Comparison of ENCODE assay signal across 8 cellular contexts in genomic region chr1:1599919-1600860, GRCh38. TPM values are rescaled to one million over a fixed set of nuclear protein-coding genes. Genes with fewer than 3 reads are reported as not detected.
DNase-seq lines count a peak whose midpoint lies in the region; ATAC-seq and TF ChIP-seq lines count a peak whose summit lies in the region.

Gene FNDC10, minus strand, starts transcription at chr1:1600135. Its CDS starts 120 bp downstream, at chr1:1600015.

- no TSS peak for BruUV-seq in MCF 10A (replicated peaks; lab: Mats Ljungman, UMichigan)

- peak; percentile 60 for DNase-seq in H9
- DNase-seq in MCF 10A (ENCODE audit: unreplicated experiment), result no peak
- peak; percentile 47 for DNase-seq in lower lobe of right lung
- DNase-seq in sciatic nerve (ENCODE audit: low spot score), result no peak

- H3K4me1 Mint-ChIP-seq in H9 (peaks cover 4 to 12% of the 10 kb centered on the region in 2 experiments), MCF 10A (ENCODE audit: insufficient read depth, unreplicated experiment) (no peaks in the 10 kb centered on the region)

- POLR2A ChIA-PET in MCF 10A (lab: Yijun Ruan, JAX), result no interaction called here

- TF ChIP-seq CTCF in H9 (conservative IDR thresholded peaks at IDR 0.05) (no peak), MCF 10A (IDR thresholded peaks at IDR 0.05; ENCODE audit: unreplicated experiment) (no peak), lower lobe of right lung (IDR thresholded peaks at IDR 0.05) (no peak)

- no peaks in the 10 kb centered on the region for H3K79me1 ChIP-seq in H9 (ENCODE audit: insufficient read depth, low read depth, low read length, poor library complexity, severe bottlenecking)

- no peak within 1 kb of the TSS for H2BK20ac ChIP-seq in H9 (ENCODE audit: low read depth, low read length, poor library complexity, severe bottlenecking)

- no peak within 1 kb of the TSS for H4K5ac ChIP-seq in H9 (ENCODE audit: insufficient read length, low read depth, low read length)

- peak within 1 kb of the TSS; percentile 65 to 83 for H3K4me3 Mint-ChIP-seq in H9
- peak within 1 kb of the TSS; percentile 63 for H3K4me3 Mint-ChIP-seq in MCF 10A (ENCODE audit: unreplicated experiment)

- no peaks in the 10 kb centered on the region for H3K9me3 ChIP-seq in H9 (ENCODE audit: control insufficient read depth, low read depth, low read length)
- H3K9me3 ChIP-seq in lower lobe of right lung, result no peaks in the 10 kb centered on the region

- H3K9ac ChIP-seq in H9 (ENCODE audit: extremely low read depth, insufficient read length, low read length), result no peak within 1 kb of the TSS

- CTCF ChIA-PET in MCF 10A (lab: Yijun Ruan, JAX), result no interaction called here

- peaks cover 8% of the 10 kb centered on the region for H3K23me2 ChIP-seq in H9 (ENCODE audit: insufficient read length, low read depth, low read length, poor library complexity, severe bottlenecking)

- H3K4me2 ChIP-seq in H9 (ENCODE audit: insufficient read depth, insufficient read length, low read length), result peak within 1 kb of the TSS; percentile 24

- no peaks in the 10 kb centered on the region for H4K20me1 ChIP-seq in H9 (ENCODE audit: control insufficient read depth, insufficient read depth, insufficient read length)

- H2AFZ ChIP-seq in ACC112 (ENCODE audit: low read length, unreplicated experiment), result peak within 1 kb of the TSS; percentile 35
- H2AFZ ChIP-seq in H9 (ENCODE audit: low read length), result no peak within 1 kb of the TSS

- no peak within 1 kb of the TSS for H2BK120ac ChIP-seq in H9 (ENCODE audit: low read depth, low read length, poor library complexity, severe bottlenecking)

- no peak within 1 kb of the TSS for H2AK5ac ChIP-seq in H9 (ENCODE audit: insufficient read length, low read length)

- H2BK12ac ChIP-seq in H9 (ENCODE audit: insufficient read length, low read depth, low read length), result no peak within 1 kb of the TSS

- no peak within 1 kb of the TSS for H3T11ph ChIP-seq in H9 (ENCODE audit: low read length)

- no peaks in the 10 kb centered on the region for H3K79me2 ChIP-seq in ACC112 (ENCODE audit: control insufficient read depth, insufficient read depth, low read length, unreplicated experiment)
- H3K79me2 ChIP-seq in H9 (ENCODE audit: insufficient read depth, low read length), result no peaks in the 10 kb centered on the region

- no peak within 1 kb of the TSS for H2BK15ac ChIP-seq in H9 (ENCODE audit: low read depth, low read length)

- H4K8ac ChIP-seq in H9 (replicated peaks; ENCODE audit: insufficient read length, low read depth, low read length), result no peak within 1 kb of the TSS

- no peak within 1 kb of the TSS for H2BK5ac ChIP-seq in H9 (ENCODE audit: insufficient read length, low read length)

- no CpG with 5 or more reads among the region's 127 CpGs for WGBS in H9 (ENCODE audit: extremely low coverage, insufficient read length, low lambda C conversion rate)

- H3K4me1 ChIP-seq in ACC112 (ENCODE audit: control insufficient read depth, insufficient read depth, low read length, unreplicated experiment), result peaks cover 9% of the 10 kb centered on the region
- H3K4me1 ChIP-seq in H9 (ENCODE audit: insufficient read depth, low read length), result no peaks in the 10 kb centered on the region
- H3K4me1 ChIP-seq in lower lobe of right lung, result peaks cover 16% of the 10 kb centered on the region

- peak in 1 of 2 donors; percentile 16 for ATAC-seq in lower lobe of right lung
- ATAC-seq in GM21515 (IDR thresholded peaks at IDR 0.05; ENCODE audit: unreplicated experiment), result no peak
- ATAC-seq in HG02623 (IDR thresholded peaks at IDR 0.05; ENCODE audit: unreplicated experiment), result no peak
- no peak for ATAC-seq in sciatic nerve
- ATAC-seq in GM21576 (IDR thresholded peaks at IDR 0.05; ENCODE audit: unreplicated experiment), result no peak

- H3K27ac Mint-ChIP-seq in H9, result peak within 1 kb of the TSS in 1 of 3 experiments; percentile 89; a peak in 1 of 7 replicates
- H3K27ac Mint-ChIP-seq in MCF 10A (ENCODE audit: low read depth, unreplicated experiment), result no peak within 1 kb of the TSS

- peaks cover 18% of the 10 kb centered on the region; the same call in 1 of the 2 replicates for H3K27me3 ChIP-seq in ACC112 (ENCODE audit: insufficient read depth, low read length)
- no peaks in the 10 kb centered on the region; the same call in 1 of the 2 replicates for H3K27me3 ChIP-seq in H9 (ENCODE audit: insufficient read depth, low read length)
- peaks cover 28% of the 10 kb centered on the region for H3K27me3 ChIP-seq in lower lobe of right lung (ENCODE audit: low read depth)

- H3K9me3 Mint-ChIP-seq in H9 (no peaks in the 10 kb centered on the region), MCF 10A (ENCODE audit: unreplicated experiment) (no peaks in the 10 kb centered on the region)

- H3K27ac ChIP-seq in ACC112 (ENCODE audit: low read depth, low read length) (no peak within 1 kb of the TSS), H9 (ENCODE audit: insufficient read length, low read depth, low read length) (no peak within 1 kb of the TSS), lower lobe of right lung (no peak within 1 kb of the TSS)

- no peak within 1 kb of the TSS for H3K56ac ChIP-seq in H9 (ENCODE audit: insufficient read length, low read depth, low read length)

- H3K23ac ChIP-seq in H9 (ENCODE audit: insufficient read length, low read depth, low read length), result no peak within 1 kb of the TSS

- H3K36me3 Mint-ChIP-seq in H9 (ENCODE audit: insufficient read depth in 1 of 3, low read depth in 3 of 3), result no peaks in the 10 kb centered on the region
- H3K36me3 Mint-ChIP-seq in MCF 10A (ENCODE audit: insufficient read depth, unreplicated experiment), result no peaks in the 10 kb centered on the region

- intact Hi-C loops in MCF 10A (cut with micrococcal nuclease) (no loop called here), lower lobe of right lung (cut with DNase I) (no loop called here), sciatic nerve (cut with DNase I) (no loop called here)

- no peaks in the 10 kb centered on the region for H3K36me3 ChIP-seq in ACC112 (ENCODE audit: insufficient read depth, low read length)
- H3K36me3 ChIP-seq in lower lobe of right lung, result no peaks in the 10 kb centered on the region

- H3K4me3 ChIP-seq in ACC112 (ENCODE audit: low read depth, low read length), result peak within 1 kb of the TSS; percentile 82
- H3K4me3 ChIP-seq in lower lobe of right lung, result peak within 1 kb of the TSS; percentile 54

- H3K27me3 Mint-ChIP-seq in H9 (ENCODE audit: low read depth) (peaks cover 59% of the 10 kb centered on the region), MCF 10A (ENCODE audit: insufficient read depth, unreplicated experiment) (no peaks in the 10 kb centered on the region)

- H3K18ac ChIP-seq in H9 (ENCODE audit: insufficient read length, low read depth, low read length), result no peak within 1 kb of the TSS

- no peak within 1 kb of the TSS for H4K91ac ChIP-seq in H9 (ENCODE audit: insufficient read length, low read depth, low read length)

- H3K14ac ChIP-seq in H9 (ENCODE audit: insufficient read depth, low read length), result no peak within 1 kb of the TSS; the same call in 1 of the 2 replicates

- H3K4ac ChIP-seq in H9 (ENCODE audit: low read depth, low read length), result no peak within 1 kb of the TSS

RNA-seq across cellular contexts. Expression of gene FNDC10, which starts in this region (rescaled TPM):
- total RNA-seq in H9 (2021) (15.2 TPM in 2 replicates), MCF 10A (2022) (4.3 and 5.1 TPM in 2 replicates), lower lobe of right lung (7.7 TPM), sciatic nerve (2.4 TPM)

Comparison
In these comparisons a context has a peak if more than half of its experiments do, and no peak if none do; other contexts are left out.
1. DNase-seq: peak in H9 (single experiment) and lower lobe of right lung (single experiment); none in MCF 10A (single experiment) and sciatic nerve (single experiment).